Comparison of ENCODE assay signal across 23 cellular contexts in genomic region chr9:137372693-137373610, GRCh38. TPM values are rescaled to one million over a fixed set of nuclear protein-coding genes. Genes with fewer than 3 reads are reported as not detected.
DNase-seq lines count a peak whose midpoint lies in the region; ATAC-seq and TF ChIP-seq lines count a peak whose summit lies in the region.
"Had no signal": no experiment of that assay in that cellular context is flagged by ENCODE, and none has a peak within 500 bp of the region (broad histone marks: within the 10 kb centered on the region; RNA-seq: fewer than 3 reads in every experiment).

No MANE protein-coding gene starts in this region.

- H3K27me3 Mint-ChIP-seq in natural killer cell (ENCODE audit: low read depth in 2 of 2), result no peaks in the 10 kb centered on the region
- H3K27me3 Mint-ChIP-seq: stimulated activated naive CD8-positive, alpha-beta T cell treated with anti-CD3 and anti-CD28 coated beads, Interleukin-15, Interleukin-2, amounts not matched to agents 100 ng/mL and 50 ng/mL, for 24 hours had no signal

- intact Hi-C loops in left ventricle myocardium superior (cut with micrococcal nuclease) (no loop called here), left ventricle myocardium inferior (cut with micrococcal nuclease) (no loop called here), natural killer cell (cut with micrococcal nuclease) (no loop called here)

- H3K36me3 ChIP-seq in left ventricle myocardium inferior (peaks cover 8% of the 10 kb centered on the region), WERI-Rb-1 (no peaks in the 10 kb centered on the region), upper lobe of left lung (peaks cover 0 to 19% (median 9%) of the 10 kb centered on the region in 4 donors)
- H3K36me3 ChIP-seq: breast epithelium, thyroid gland had no signal

- H3K27me3 ChIP-seq in left ventricle myocardium inferior (ENCODE audit: low read depth) (no peaks in the 10 kb centered on the region), WERI-Rb-1 (ENCODE audit: insufficient read depth, low read depth, severe bottlenecking) (no peaks in the 10 kb centered on the region), upper lobe of left lung (no peaks in the 10 kb centered on the region)
- H3K27me3 ChIP-seq: breast epithelium, esophagus squamous epithelium, thyroid gland had no signal

- no peaks in the 10 kb centered on the region for H3K36me3 Mint-ChIP-seq in natural killer cell

- ATAC-seq in left ventricle myocardium superior (no peak), upper lobe of left lung (ENCODE audit: low FRiP score in 2 of 2) (no peak), natural killer cell (no peak), GM21825 (IDR thresholded peaks at IDR 0.05; ENCODE audit: unreplicated experiment) (no peak)
- ATAC-seq: activated CD4-positive, CD25-positive, alpha-beta regulatory T cell treated with anti-CD3 and anti-CD28 coated beads, Interleukin-2, amount 50 U/mL, for 24 hours; activated CD8-positive, alpha-beta T cell treated with anti-CD3 and anti-CD28 coated beads, Interleukin-2, amount 10 ng/mL, durations not matched to agents 7 days and 5 days; HCT116; lower lobe of right lung had no signal

- no peaks in the 10 kb centered on the region for H3K4me1 Mint-ChIP-seq in natural killer cell

- H3K4me3 ChIP-seq in left ventricle myocardium inferior (no peak overlapping the region), WERI-Rb-1 (ENCODE audit: low read depth, low read length) (no peak overlapping the region), upper lobe of left lung (no peak overlapping the region)
- H3K4me3 ChIP-seq: breast epithelium, esophagus squamous epithelium, lower lobe of right lung, PC-9, thyroid gland had no signal

- TF ChIP-seq EP300 in upper lobe of left lung (IDR thresholded peaks at IDR 0.05), result no peak

- DNase-seq in left ventricle myocardium superior (peak; percentile 22), left ventricle myocardium inferior (no peak), WERI-Rb-1 (peak; percentile 6), mesenteric fat pad (ENCODE audit: low spot score) (peak; percentile 83), upper lobe of left lung (peak; percentile 10 to 77), natural killer cell (no peak), DMS 273 (lab: John Stamatoyannopoulos, UW; ENCODE audit: unreplicated experiment) (no peak)
- DNase-seq: activated CD8-positive, alpha-beta T cell treated with anti-CD3 and anti-CD28 coated beads, Interleukin-2, amount 10 ng/mL, durations not matched to agents 7 days and 5 days; activated gamma-delta T cell; activated T-cell treated with anti-CD3 and anti-CD28 coated beads for 4 hours; cortex of kidney; esophagus squamous epithelium; hypothalamus; lower lobe of right lung; NCI-H1417 treated with DMSO at 0.1 percent for 48 hours; PC-9; thyroid gland had no signal

- no peak for TF ChIP-seq POLR2A in upper lobe of left lung (IDR thresholded peaks at IDR 0.05)

- TF ChIP-seq CTCF in left ventricle myocardium inferior (IDR thresholded peaks at IDR 0.05; ENCODE audit: borderline replicate concordance), result no peak
- no peak for TF ChIP-seq CTCF in WERI-Rb-1 (IDR thresholded peaks at IDR 0.05; ENCODE audit: low read depth, low read length)
- TF ChIP-seq CTCF in upper lobe of left lung (IDR thresholded peaks at IDR 0.05), result no peak
- TF ChIP-seq CTCF in natural killer cell (IDR thresholded peaks at IDR 0.05), result no peak

- WGBS in upper lobe of left lung, 2 donors, result 81 to 89% methylated on average over 4 to 15 of the region's 37 CpGs

- H3K27ac ChIP-seq in left ventricle myocardium inferior (replicated peaks) (no peak overlapping the region), WERI-Rb-1 (no peak overlapping the region), upper lobe of left lung (no peak overlapping the region)
- H3K27ac ChIP-seq: breast epithelium, esophagus squamous epithelium, lower lobe of right lung, PC-9, thyroid gland had no signal

- H3K27ac Mint-ChIP-seq in natural killer cell, result no peak overlapping the region
- H3K27ac Mint-ChIP-seq: activated CD8-positive, alpha-beta T cell treated with anti-CD3 and anti-CD28 coated beads, Interleukin-2, amount 10 ng/mL, durations not matched to agents 7 days and 5 days; stimulated activated naive CD8-positive, alpha-beta T cell treated with anti-CD3 and anti-CD28 coated beads, Interleukin-15, Interleukin-2, amounts not matched to agents 100 ng/mL and 50 ng/mL, for 24 hours had no signal

- no peaks in the 10 kb centered on the region for H3K9me3 Mint-ChIP-seq in natural killer cell
- H3K9me3 Mint-ChIP-seq: stimulated activated naive CD8-positive, alpha-beta T cell treated with anti-CD3 and anti-CD28 coated beads, Interleukin-15, Interleukin-2, amounts not matched to agents 100 ng/mL and 50 ng/mL, for 24 hours had no signal

- H3K4me1 ChIP-seq in left ventricle myocardium inferior (peaks cover 8% of the 10 kb centered on the region), upper lobe of left lung (no peaks in the 10 kb centered on the region)
- H3K4me1 ChIP-seq: breast epithelium, esophagus squamous epithelium, lower lobe of right lung, thyroid gland had no signal

- H3K9me3 ChIP-seq in left ventricle myocardium inferior (replicated peaks), result peaks cover 10% of the 10 kb centered on the region
- no peaks in the 10 kb centered on the region for H3K9me3 ChIP-seq in WERI-Rb-1 (ENCODE audit: severe bottlenecking)
- H3K9me3 ChIP-seq in upper lobe of left lung, result no peaks in the 10 kb centered on the region
- H3K9me3 ChIP-seq: breast epithelium, lower lobe of right lung, thyroid gland had no signal

- no peak overlapping the region for H3K4me3 Mint-ChIP-seq in natural killer cell
- H3K4me3 Mint-ChIP-seq: activated CD8-positive, alpha-beta T cell treated with anti-CD3 and anti-CD28 coated beads, Interleukin-2, amount 10 ng/mL, durations not matched to agents 7 days and 5 days; stimulated activated naive CD8-positive, alpha-beta T cell treated with anti-CD3 and anti-CD28 coated beads, Interleukin-15, Interleukin-2, amounts not matched to agents 100 ng/mL and 50 ng/mL, for 24 hours had no signal

RNA-seq across cellular contexts. Expression of gene EXD3, which starts 50.0 kb away (rescaled TPM):
- total RNA-seq in left ventricle myocardium superior (8.3 TPM), left ventricle myocardium inferior (9.2 TPM), mesenteric fat pad (14.9 TPM), upper lobe of left lung (100 to 1,000 TPM in 1 of 6 donors, 10 to 100 TPM in 5; 12.3 to 118 (median 24.8) TPM), natural killer cell (10 to 100 TPM; 28.0 to 35.3 (median 29.6) TPM)

RNA-seq across cellular contexts. Expression of gene NOXA1, which starts 50.2 kb away (rescaled TPM):
- total RNA-seq in left ventricle myocardium superior (1.9 TPM), left ventricle myocardium inferior (2.0 TPM), mesenteric fat pad (3.2 TPM), upper lobe of left lung (10 to 100 TPM in 3 of 6 donors, 1 to 10 TPM in 3; 3.3 to 34.6 (median 11.7) TPM), natural killer cell (1 to 10 TPM; 4.7 to 10.0 (median 7.7) TPM)
- total RNA-seq: M059J had no signal

Comparison
In these comparisons a context has a peak if more than half of its experiments do, and no peak if none do; other contexts are left out.
1. DNase-seq: peak in left ventricle myocardium superior (single experiment), WERI-Rb-1 (single experiment), mesenteric fat pad (single experiment) and upper lobe of left lung (2 of 2); none in left ventricle myocardium inferior (single experiment), natural killer cell (single experiment) and DMS 273 (single experiment).